8 cellular contexts compared by ENCODE assay signal in the genomic region with DNA sequence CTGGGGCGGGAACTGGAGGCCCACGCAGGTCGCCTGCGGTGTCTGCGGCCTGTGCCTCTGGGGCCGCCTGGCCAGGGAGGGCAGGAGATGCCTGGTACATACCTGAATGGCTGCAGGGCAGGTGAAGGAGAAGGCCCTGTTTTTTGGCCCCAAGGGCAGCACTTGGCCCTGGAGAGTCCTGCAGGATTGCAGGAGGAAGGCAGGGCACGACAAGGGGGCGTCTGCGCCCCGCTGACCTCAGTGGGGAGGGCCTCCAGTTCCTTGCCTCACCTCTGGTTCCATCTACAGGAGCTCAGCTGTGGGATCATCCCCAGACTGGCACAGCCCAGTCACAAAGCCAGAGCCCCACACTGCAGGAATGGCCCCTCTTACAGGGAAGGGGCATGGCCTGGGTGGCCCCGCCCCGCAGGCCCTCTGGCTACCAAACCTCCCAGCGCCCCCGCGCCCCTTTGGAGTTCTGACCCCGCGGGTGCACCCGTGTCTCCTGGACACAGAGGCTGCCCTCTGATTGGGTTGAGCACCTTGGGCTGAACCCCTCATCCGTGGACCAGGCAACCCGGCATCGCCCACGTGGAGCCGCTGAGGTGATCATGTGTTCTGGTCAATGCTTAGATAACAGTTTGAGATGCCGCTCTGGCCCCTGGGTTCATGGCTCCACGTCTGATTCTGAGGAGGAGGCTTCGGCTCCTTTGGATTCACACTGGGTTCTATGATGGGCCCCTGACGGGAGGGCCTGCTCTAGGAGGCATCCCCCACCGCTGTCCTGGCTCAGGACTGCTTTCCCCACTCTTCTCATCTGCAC. TPM values are rescaled to one million over a fixed set of nuclear protein-coding genes. Genes with fewer than 3 reads are reported as not detected.
DNase-seq lines count a peak whose midpoint lies in the region; ATAC-seq and TF ChIP-seq lines count a peak whose summit lies in the region.

No MANE protein-coding gene starts in this region.

- H3K9ac ChIP-seq in HUES6 (ENCODE audit: low read length), result peak overlapping the region; percentile 82
- H3K9ac ChIP-seq in iPS-18a (ENCODE audit: low read length), result peak overlapping the region; percentile 73

- H3K27me3 Mint-ChIP-seq in activated T-cell treated with anti-CD3 and anti-CD28 coated beads, Interleukin-2, amount 50 U/mL, for 72 hours (ENCODE audit: low read depth), result no peaks in the 10 kb centered on the region

- intact Hi-C loops in aorta (cut with DNase I), result loop anchor here (1.0 to 5.0 kb wide), 5 partner anchors 114 to 373 kb away; partner anchors contain the start of gene PANK4 (in 1 of the 2)

- no peaks in the 10 kb centered on the region for H3K9me3 Mint-ChIP-seq in activated T-cell treated with anti-CD3 and anti-CD28 coated beads, Interleukin-2, amount 50 U/mL, for 72 hours

- DNase-seq in activated T-cell treated with anti-CD3 and anti-CD28 coated beads, Interleukin-2, amount 50 U/mL, for 72 hours, result peak; percentile 20 to 24
- peak; percentile 45 for DNase-seq in stimulated activated naive CD8-positive, alpha-beta T cell treated with anti-CD3 and anti-CD28 coated beads, Interleukin-15, Interleukin-2, amounts not matched to agents 100 U/mL and 50 U/mL, for 24 hours
- no peak for DNase-seq in aorta
- DNase-seq in NCI-H187 treated with DMSO at 0.1 percent for 48 hours (lab: John Stamatoyannopoulos, UW), result no peak
- DNase-seq in NCI-H524 (lab: John Stamatoyannopoulos, UW), result no peak

- no peak for ATAC-seq in activated T-cell treated with anti-CD3 and anti-CD28 coated beads, Interleukin-2, amount 50 U/mL, for 72 hours (replicated peaks in 1 of 2)
- no peak for ATAC-seq in stimulated activated naive CD8-positive, alpha-beta T cell treated with anti-CD3 and anti-CD28 coated beads, Interleukin-15, Interleukin-2, amounts not matched to agents 100 U/mL and 50 U/mL, for 24 hours
- ATAC-seq in aorta (ENCODE audit: low FRiP score), result no peak

- no peak for TF ChIP-seq CTCF in C4-2B (conservative IDR thresholded peaks at IDR 0.05)

- H3K27me3 ChIP-seq in HUES6 (ENCODE audit: control insufficient read depth, insufficient read depth, low read length) (peaks cover 13% of the 10 kb centered on the region; the same call in 1 of the 2 replicates), iPS-18a (ENCODE audit: control insufficient read depth, insufficient read depth, low read length) (no peaks in the 10 kb centered on the region), aorta (ENCODE audit: control insufficient read depth in 1 of 2, insufficient read depth in 2 of 2, low read length in 1 of 2) (no peaks in the 10 kb centered on the region)

- 48 to 58% methylated on average over 26 to 28 of the region's 28 CpGs for WGBS in aorta, 2 donors

- H3K27ac ChIP-seq in C4-2B (peak overlapping the region; percentile 99), HUES6 (ENCODE audit: low read depth, low read length) (peak overlapping the region; percentile 82; the same call in 1 of the 2 replicates), iPS-18a (ENCODE audit: low read length) (no peak overlapping the region), aorta (ENCODE audit: low read depth in 1 of 2, low read length in 2 of 2) (no peak overlapping the region)

- peak overlapping the region; percentile 93 to 95 for H3K4me3 Mint-ChIP-seq in activated T-cell treated with anti-CD3 and anti-CD28 coated beads, Interleukin-2, amount 50 U/mL, for 72 hours

- no peaks in the 10 kb centered on the region for H3K9me3 ChIP-seq in HUES6 (ENCODE audit: control insufficient read depth, insufficient read depth, low read depth, low read length)
- H3K9me3 ChIP-seq in iPS-18a (ENCODE audit: control insufficient read depth, low read depth, low read length), result no peaks in the 10 kb centered on the region
- H3K9me3 ChIP-seq in aorta (ENCODE audit: control insufficient read depth, low read length), result no peaks in the 10 kb centered on the region

- no peaks in the 10 kb centered on the region for H3K36me3 Mint-ChIP-seq in activated T-cell treated with anti-CD3 and anti-CD28 coated beads, Interleukin-2, amount 50 U/mL, for 72 hours (ENCODE audit: insufficient read depth in 2 of 2)

- peaks cover 10% of the 10 kb centered on the region for H3K4me1 ChIP-seq in HUES6 (ENCODE audit: control insufficient read depth, insufficient read depth, low read length)
- H3K4me1 ChIP-seq in iPS-18a (ENCODE audit: control insufficient read depth, low read depth, low read length), result peaks cover 8% of the 10 kb centered on the region
- no peaks in the 10 kb centered on the region for H3K4me1 ChIP-seq in aorta (ENCODE audit: control insufficient read depth in 1 of 2, insufficient read depth in 2 of 2, low read length in 2 of 2)

- H3K4me3 ChIP-seq in HUES6 (ENCODE audit: low read depth, low read length) (peak overlapping the region; percentile 86), iPS-18a (ENCODE audit: low read length) (peak overlapping the region; percentile 70), aorta (ENCODE audit: low read length in 2 of 2) (no peak overlapping the region)

- H3K36me3 ChIP-seq in HUES6 (ENCODE audit: control insufficient read depth, insufficient read depth, low read length) (peaks cover 12% of the 10 kb centered on the region), iPS-18a (ENCODE audit: control insufficient read depth, low read depth, low read length) (peaks cover 6% of the 10 kb centered on the region), aorta (ENCODE audit: control insufficient read depth in 1 of 2, insufficient read depth in 2 of 2, low read length in 1 of 2) (no peaks in the 10 kb centered on the region)

- peaks cover 53% of the 10 kb centered on the region for H3K4me1 Mint-ChIP-seq in activated T-cell treated with anti-CD3 and anti-CD28 coated beads, Interleukin-2, amount 50 U/mL, for 72 hours (ENCODE audit: low read depth)

- peak overlapping the region; percentile 94 for H3K27ac Mint-ChIP-seq in activated T-cell treated with anti-CD3 and anti-CD28 coated beads, Interleukin-2, amount 50 U/mL, for 72 hours

RNA-seq across cellular contexts. Expression of gene PEX10, which starts 1.3 kb away (rescaled TPM):
- total RNA-seq in activated T-cell treated with anti-CD3 and anti-CD28 coated beads, Interleukin-2, amount 50 U/mL, for 72 hours, result 10 to 100 TPM; 10.2 to 11.4 TPM
- 10 to 100 TPM in 1 of 2 donors, 1 to 10 TPM in 1; 9.8 to 13.1 TPM for total RNA-seq in aorta
- 10 to 100 TPM in 1 of 2 donors, 1 to 10 TPM in 1; 4.0 to 15.3 TPM for polyA plus RNA-seq in aorta

RNA-seq across cellular contexts. Expression of gene RER1, which starts 22.1 kb away (rescaled TPM):
- 100 to 1,000 TPM; 160 to 166 TPM for total RNA-seq in activated T-cell treated with anti-CD3 and anti-CD28 coated beads, Interleukin-2, amount 50 U/mL, for 72 hours
- total RNA-seq in aorta, result 10 to 100 TPM; 91.0 to 99.8 TPM
- 10 to 100 TPM; 41.1 to 75.8 TPM for polyA plus RNA-seq in aorta

RNA-seq across cellular contexts. Expression of gene MORN1, which starts 22.3 kb away (rescaled TPM):
- 1 to 10 TPM; 6.8 to 6.9 TPM for total RNA-seq in activated T-cell treated with anti-CD3 and anti-CD28 coated beads, Interleukin-2, amount 50 U/mL, for 72 hours
- 10 to 100 TPM in 1 of 2 donors, 1 to 10 TPM in 1; 4.7 to 12.0 TPM for total RNA-seq in aorta
- 1 to 10 TPM in 1 of 2 donors, under 1 TPM in 1; 0.50 to 9.0 TPM for polyA plus RNA-seq in aorta

Comparison
In these comparisons a context has a peak if more than half of its experiments do, and no peak if none do; other contexts are left out.
1. H3K27ac ChIP-seq: peak in C4-2B (single experiment) and HUES6 (single experiment); none in iPS-18a (single experiment) and aorta (0 of 2).
2. H3K4me3 ChIP-seq: peak in HUES6 (single experiment) and iPS-18a (single experiment); none in aorta (0 of 2).
3. DNase-seq: peak in activated T-cell treated with anti-CD3 and anti-CD28 coated beads, Interleukin-2, amount 50 U/mL, for 72 hours (2 of 2) and stimulated activated naive CD8-positive, alpha-beta T cell treated with anti-CD3 and anti-CD28 coated beads, Interleukin-15, Interleukin-2, amounts not matched to agents 100 U/mL and 50 U/mL, for 24 hours (single experiment); none in aorta (0 of 2), NCI-H187 treated with DMSO at 0.1 percent for 48 hours (single experiment) and NCI-H524 (0 of 2).